In the genomic region with DNA sequence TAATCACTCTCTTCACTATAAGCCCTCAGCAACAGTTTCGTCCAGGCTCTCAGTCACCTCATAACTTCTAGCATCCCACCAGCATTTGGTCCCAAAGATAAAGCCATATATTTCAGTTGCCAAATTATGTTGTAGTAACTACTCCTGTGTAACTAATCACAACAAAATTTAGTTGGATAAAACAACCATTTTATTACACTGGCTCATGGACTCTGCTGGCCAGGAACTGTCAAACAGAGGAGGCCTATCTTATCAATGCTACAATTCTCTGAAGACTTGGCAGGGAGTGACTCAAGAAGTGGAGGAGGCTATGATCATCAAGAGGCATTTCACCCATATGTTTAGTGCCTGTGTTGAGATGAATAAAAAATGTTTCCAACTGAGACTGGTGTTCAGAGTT, we compare ENCODE assay signal across 20 cellular contexts.
"Had no signal": no experiment of that assay in that cellular context is flagged by ENCODE, and none has a peak within 500 bp of the region (broad histone marks: within the 10 kb centered on the region; RNA-seq: fewer than 3 reads in every experiment).

No MANE protein-coding gene starts in this region.

- H3K27me3 ChIP-seq: foreskin keratinocyte, stomach, suprapubic skin, transverse colon, vagina had no signal

- DNase-seq: activated CD4-positive, alpha-beta memory T cell treated with anti-CD3 and anti-CD28 coated beads for 36 hours; activated CD4-positive, alpha-beta T cell treated with anti-CD3 and anti-CD28 coated beads for 48 hours; activated naive CD4-positive, alpha-beta T cell treated with Interleukin-2 at 50 U/mL for 16 hours; activated naive CD8-positive, alpha-beta T cell treated with anti-CD3 and anti-CD28 coated beads for 36 hours; activated T-cell treated with anti-CD3 and anti-CD28 coated beads, Interleukin-2, amount 50 U/mL, for 48 hours; amniotic stem cell; effector CD4-positive, alpha-beta T cell; foreskin keratinocyte; immature natural killer cell; mucosa of descending colon; nucleus accumbens; small intestine; stimulated activated CD4-positive, alpha-beta T cell treated with anti-CD3 and anti-CD28 coated beads, Interleukin-15, amount 100 ng/mL, for 24 hours; stomach; T-helper 17 cell; transverse colon had no signal

- ATAC-seq: foreskin keratinocyte; mucosa of descending colon; sciatic nerve; stimulated activated memory B cell treated with anti-CD40 and anti-IgM and Interleukin-4, amounts not matched to agents 10 μg/mL and 1 μg/mL and 100 μg/mL, for 72 hours; T-helper 17 cell had no signal

- H3K4me1 ChIP-seq: foreskin keratinocyte, stomach, suprapubic skin, transverse colon, vagina had no signal

- H3K9me3 ChIP-seq: suprapubic skin, transverse colon, vagina had no signal

- H3K27ac ChIP-seq: foreskin keratinocyte, stomach, suprapubic skin, transverse colon, vagina had no signal

- H3K4me3 ChIP-seq: mucosa of descending colon, stomach, suprapubic skin, transverse colon, vagina had no signal

- H3K36me3 ChIP-seq: stomach, suprapubic skin, transverse colon, vagina had no signal
